ENCODE assay signal across 1 cellular context in the genomic region with DNA sequence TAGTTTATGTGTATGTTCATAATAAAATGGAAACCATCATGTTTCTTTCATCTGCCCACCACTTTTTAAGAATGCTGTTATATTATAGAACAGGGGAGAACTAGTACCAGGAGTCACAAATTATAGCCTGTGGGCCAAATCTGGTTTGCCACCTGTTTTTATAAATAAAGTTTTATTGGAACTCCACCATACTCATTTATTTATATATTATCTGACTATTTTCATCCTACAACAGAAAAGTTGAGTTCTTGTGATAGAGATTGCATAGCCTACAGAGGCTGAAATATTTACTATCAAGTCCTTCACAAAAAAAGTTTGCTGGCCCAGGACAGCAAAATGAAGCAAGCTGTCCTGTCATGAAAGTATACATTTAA.
A peak's percentile ranks its signal among the peaks of the same experiment; 100 is the strongest.
TF ChIP-seq lines count a peak whose summit lies in the region.

No MANE protein-coding gene starts in this region.

TF ChIP-seq in HepG2, 621 proteins besides CTCF, POLR2A, EP300 and RAD21:
- TF ChIP-seq, protein P1, sequence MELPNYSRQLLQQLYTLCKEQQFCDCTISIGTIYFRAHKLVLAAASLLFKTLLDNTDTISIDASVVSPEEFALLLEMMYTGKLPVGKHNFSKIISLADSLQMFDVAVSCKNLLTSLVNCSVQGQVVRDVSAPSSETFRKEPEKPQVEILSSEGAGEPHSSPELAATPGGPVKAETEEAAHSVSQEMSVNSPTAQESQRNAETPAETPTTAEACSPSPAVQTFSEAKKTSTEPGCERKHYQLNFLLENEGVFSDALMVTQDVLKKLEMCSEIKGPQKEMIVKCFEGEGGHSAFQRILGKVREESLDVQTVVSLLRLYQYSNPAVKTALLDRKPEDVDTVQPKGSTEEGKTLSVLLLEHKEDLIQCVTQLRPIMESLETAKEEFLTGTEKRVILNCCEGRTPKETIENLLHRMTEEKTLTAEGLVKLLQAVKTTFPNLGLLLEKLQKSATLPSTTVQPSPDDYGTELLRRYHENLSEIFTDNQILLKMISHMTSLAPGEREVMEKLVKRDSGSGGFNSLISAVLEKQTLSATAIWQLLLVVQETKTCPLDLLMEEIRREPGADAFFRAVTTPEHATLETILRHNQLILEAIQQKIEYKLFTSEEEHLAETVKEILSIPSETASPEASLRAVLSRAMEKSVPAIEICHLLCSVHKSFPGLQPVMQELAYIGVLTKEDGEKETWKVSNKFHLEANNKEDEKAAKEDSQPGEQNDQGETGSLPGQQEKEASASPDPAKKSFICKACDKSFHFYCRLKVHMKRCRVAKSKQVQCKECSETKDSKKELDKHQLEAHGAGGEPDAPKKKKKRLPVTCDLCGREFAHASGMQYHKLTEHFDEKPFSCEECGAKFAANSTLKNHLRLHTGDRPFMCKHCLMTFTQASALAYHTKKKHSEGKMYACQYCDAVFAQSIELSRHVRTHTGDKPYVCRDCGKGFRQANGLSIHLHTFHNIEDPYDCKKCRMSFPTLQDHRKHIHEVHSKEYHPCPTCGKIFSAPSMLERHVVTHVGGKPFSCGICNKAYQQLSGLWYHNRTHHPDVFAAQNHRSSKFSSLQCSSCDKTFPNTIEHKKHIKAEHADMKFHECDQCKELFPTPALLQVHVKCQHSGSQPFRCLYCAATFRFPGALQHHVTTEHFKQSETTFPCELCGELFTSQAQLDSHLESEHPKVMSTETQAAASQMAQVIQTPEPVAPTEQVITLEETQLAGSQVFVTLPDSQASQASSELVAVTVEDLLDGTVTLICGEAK (IDR thresholded peaks at IDR 0.05), result peak; percentile 45; the same call in 1 of the 2 replicates
- TF ChIP-seq, protein P1 (CRISPR knock-in tag; IDR thresholded peaks at IDR 0.05), result peak; percentile 62; the same call in 1 of the 2 replicates
- TF ChIP-seq GABPA (IDR thresholded peaks at IDR 0.05; ENCODE audit: low read depth, low read length), result no peak
- TF ChIP-seq GABPA (CRISPR knock-in tag; IDR thresholded peaks at IDR 0.05; ENCODE audit: low read depth), result no peak
